ENCODE assay signal across 1 cellular context in the genomic region with DNA sequence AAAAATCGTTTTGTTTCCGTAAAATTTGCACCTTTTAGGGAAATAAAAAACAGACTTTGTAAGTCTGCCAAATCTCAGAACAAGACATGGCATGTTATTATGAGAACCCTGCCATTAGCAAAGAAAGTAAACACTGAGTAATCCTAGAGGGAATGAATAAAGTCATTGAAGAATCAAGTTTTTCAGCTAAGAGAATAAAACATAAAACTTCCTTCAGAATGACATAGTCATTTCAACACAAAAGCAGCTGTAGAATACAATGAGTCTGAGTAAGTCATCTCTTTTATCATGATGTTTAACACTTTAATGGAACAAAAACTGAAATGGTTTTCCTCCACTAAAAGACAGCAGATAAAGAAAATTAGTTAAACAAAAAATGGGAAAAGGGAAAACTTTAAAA.
A peak's percentile ranks its signal among the peaks of the same experiment; 100 is the strongest.
TF ChIP-seq lines count a peak whose summit lies in the region.

No MANE protein-coding gene starts in this region.

TF ChIP-seq in SK-N-SH, 30 proteins besides CTCF, POLR2A, EP300 and RAD21 (continued from another document):
- TF ChIP-seq REST (IDR thresholded peaks at IDR 0.05; ENCODE audit: low read depth, low read length) (no peak), TAF1 (IDR thresholded peaks at IDR 0.05; ENCODE audit: borderline replicate concordance, low read depth, low read length) (no peak), MEF2A (IDR thresholded peaks at IDR 0.05; ENCODE audit: borderline replicate concordance, low read depth) (no peak), NRF1 (IDR thresholded peaks at IDR 0.05; ENCODE audit: low read depth, low read length) (no peak), NFIC (IDR thresholded peaks at IDR 0.05; ENCODE audit: borderline replicate concordance) (peak; percentile 55), TCF12 (IDR thresholded peaks at IDR 0.05) (peak; percentile 86), GABPA (IDR thresholded peaks at IDR 0.05; ENCODE audit: low read depth) (no peak), USF1 (IDR thresholded peaks at IDR 0.05; ENCODE audit: borderline replicate concordance, low read depth) (no peak), EZH2phosphoT487 (IDR thresholded peaks at IDR 0.05; ENCODE audit: borderline replicate concordance, low read depth) (no peak), ELF1 (IDR thresholded peaks at IDR 0.05) (no peak), SIN3A (IDR thresholded peaks at IDR 0.05; ENCODE audit: borderline replicate concordance, low read depth, low read length) (no peak), SMC3 (IDR thresholded peaks at IDR 0.05; ENCODE audit: low read depth, low read length) (no peak), TEAD4 (IDR thresholded peaks at IDR 0.05; ENCODE audit: borderline replicate concordance, insufficient read depth) (peak; percentile 38; the same call in 1 of the 2 replicates), YY1 (IDR thresholded peaks at IDR 0.05; ENCODE audit: low read depth) (no peak), POLR2AphosphoS5 (IDR thresholded peaks at IDR 0.05; ENCODE audit: low read depth, low read length) (no peak), RFX5 (IDR thresholded peaks at IDR 0.05; ENCODE audit: low read length) (no peak), JUND (IDR thresholded peaks at IDR 0.05) (peak; percentile 75), RXRA (IDR thresholded peaks at IDR 0.05; ENCODE audit: borderline replicate concordance, low read depth) (no peak), FOXM1 (IDR thresholded peaks at IDR 0.05; ENCODE audit: low read depth) (no peak), MXI1 (IDR thresholded peaks at IDR 0.05; ENCODE audit: low read depth, low read length) (no peak), IRF3 (IDR thresholded peaks at IDR 0.05; ENCODE audit: low read depth, low read length) (no peak), GATA2 (CRISPR knock-in tag; IDR thresholded peaks at IDR 0.05) (no peak), USF2 (IDR thresholded peaks at IDR 0.05; ENCODE audit: borderline replicate concordance, low read depth, low read length) (no peak), ZBTB33 (IDR thresholded peaks at IDR 0.05; ENCODE audit: borderline replicate concordance, low read depth) (no peak)
- TF ChIP-seq, protein P1, sequence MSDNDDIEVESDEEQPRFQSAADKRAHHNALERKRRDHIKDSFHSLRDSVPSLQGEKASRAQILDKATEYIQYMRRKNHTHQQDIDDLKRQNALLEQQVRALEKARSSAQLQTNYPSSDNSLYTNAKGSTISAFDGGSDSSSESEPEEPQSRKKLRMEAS (IDR thresholded peaks at IDR 0.05; ENCODE audit: low read depth) = no peak
- TF ChIP-seq, protein P2, sequence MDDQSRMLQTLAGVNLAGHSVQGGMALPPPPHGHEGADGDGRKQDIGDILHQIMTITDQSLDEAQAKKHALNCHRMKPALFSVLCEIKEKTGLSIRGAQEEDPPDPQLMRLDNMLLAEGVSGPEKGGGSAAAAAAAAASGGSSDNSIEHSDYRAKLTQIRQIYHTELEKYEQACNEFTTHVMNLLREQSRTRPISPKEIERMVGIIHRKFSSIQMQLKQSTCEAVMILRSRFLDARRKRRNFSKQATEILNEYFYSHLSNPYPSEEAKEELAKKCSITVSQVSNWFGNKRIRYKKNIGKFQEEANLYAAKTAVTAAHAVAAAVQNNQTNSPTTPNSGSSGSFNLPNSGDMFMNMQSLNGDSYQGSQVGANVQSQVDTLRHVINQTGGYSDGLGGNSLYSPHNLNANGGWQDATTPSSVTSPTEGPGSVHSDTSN (IDR thresholded peaks at IDR 0.05) = peak; percentile 76
